Comparison of ENCODE assay signal across 14 cellular contexts in genomic region chrX:24839331-24839730, GRCh38.
DNase-seq lines count a peak whose midpoint lies in the region; ATAC-seq, FAIRE-seq and TF ChIP-seq lines count a peak whose summit lies in the region.
"Had no signal": no experiment of that assay in that cellular context is flagged by ENCODE, and none has a peak within 500 bp of the region (broad histone marks: within the 10 kb centered on the region; RNA-seq: fewer than 3 reads in every experiment).

No MANE protein-coding gene starts in this region.

- H3F3A ChIP-seq in smooth muscle cell (ENCODE audit: low read depth) = no peaks in the 10 kb centered on the region

- H3K9ac ChIP-seq in smooth muscle cell (ENCODE audit: low read depth) (no peak overlapping the region), kidney (ENCODE audit: low read length in 2 of 2) (no peak overlapping the region)
- H3K9ac ChIP-seq: BLaER1 had no signal

- H3K27me3 ChIP-seq in bronchial epithelial cell (ENCODE audit: control insufficient read depth, insufficient read depth, low read length) (no peaks in the 10 kb centered on the region), foreskin keratinocyte (no peaks in the 10 kb centered on the region), ovary (no peaks in the 10 kb centered on the region), aorta (ENCODE audit: control insufficient read depth in 1 of 2, insufficient read depth in 2 of 2, low read length in 1 of 2) (no peaks in the 10 kb centered on the region), smooth muscle cell (ENCODE audit: low read depth) (no peaks in the 10 kb centered on the region)

- FAIRE-seq in A549 (lab: Jason Lieb, UNC) (peak; percentile 81), bronchial epithelial cell (lab: Jason Lieb, UNC) (no peak), kidney (lab: Jason Lieb, UNC) (no peak)
- FAIRE-seq: H1 had no signal

- peaks cover 11% of the 10 kb centered on the region for H4K20me1 ChIP-seq in smooth muscle cell (ENCODE audit: low read depth)

- POLR2A ChIA-PET in A549 (lab: Yijun Ruan, JAX) = interaction anchor here (1.1 kb wide), 1 partner anchor 182 kb away, joined by 6 read pairs; no protein-coding TSS in a partner anchor

- H3K27ac ChIP-seq in A549 = peak overlapping the region; percentile 54 to 61; a peak in 5 of 6 replicates
- H3K27ac ChIP-seq in foreskin keratinocyte = no peak overlapping the region
- no peak overlapping the region for H3K27ac ChIP-seq in ovary
- no peak overlapping the region for H3K27ac ChIP-seq in aorta (ENCODE audit: low read depth in 1 of 2, low read length in 2 of 2)
- H3K27ac ChIP-seq in substantia nigra (ENCODE audit: low read depth, low read length, poor library complexity, severe bottlenecking) = no peak overlapping the region
- H3K27ac ChIP-seq in smooth muscle cell (ENCODE audit: low read depth) = no peak overlapping the region
- H3K27ac ChIP-seq in kidney (ENCODE audit: low read depth in 2 of 2, low read length in 2 of 2) = no peak overlapping the region
- H3K27ac ChIP-seq: 22Rv1, BLaER1 had no signal

- H3K4me2 ChIP-seq in A549 (peak overlapping the region; percentile 24; the same call in 1 of the 3 replicates), smooth muscle cell (no peak overlapping the region)
- H3K4me2 ChIP-seq: BLaER1 had no signal

- H3K36me3 ChIP-seq in bronchial epithelial cell (ENCODE audit: control insufficient read depth, insufficient read depth, low read length) (no peaks in the 10 kb centered on the region), ovary (no peaks in the 10 kb centered on the region), aorta (ENCODE audit: control insufficient read depth in 1 of 2, insufficient read depth in 2 of 2, low read length in 1 of 2) (no peaks in the 10 kb centered on the region), smooth muscle cell (ENCODE audit: low read depth) (no peaks in the 10 kb centered on the region), kidney (ENCODE audit: control insufficient read depth in 1 of 2, insufficient read depth in 2 of 2, low read length in 2 of 2) (peaks cover 0 to 3% of the 10 kb centered on the region in 2 donors)

- H3K9me3 ChIP-seq in A549 (no peaks in the 10 kb centered on the region), ovary (no peaks in the 10 kb centered on the region), aorta (ENCODE audit: control insufficient read depth, low read length) (no peaks in the 10 kb centered on the region), smooth muscle cell (replicated peaks; ENCODE audit: low read depth) (no peaks in the 10 kb centered on the region), kidney (ENCODE audit: control insufficient read depth in 1 of 2, low read length in 2 of 2) (no peaks in the 10 kb centered on the region)
- H3K9me3 ChIP-seq: BLaER1, Caco-2, HAP-1 had no signal

- WGBS in A549 (ENCODE audit: missing lambda C conversion rate) = 73% methylated on average over 4 of the region's 4 CpGs
- 30 to 48% (median 38%) methylated on average over 4 of the region's 4 CpGs for WGBS in ovary, 3 donors
- WGBS in aorta, 2 donors = 59 to 75% methylated on average over 4 of the region's 4 CpGs
- 79% methylated on average over 4 of the region's 4 CpGs for WGBS in smooth muscle cell (ENCODE audit: low lambda C conversion rate)

- CTCF ChIA-PET in A549 (lab: Yijun Ruan, JAX) = interaction anchor here (0.6 to 3.4 kb wide), 29 partner anchors 8 to 310 kb away, joined by 3 to 42 read pairs (median 4); partner anchors contain the start of gene ARX

- no peak overlapping the region for H2AFZ ChIP-seq in smooth muscle cell (ENCODE audit: low read depth)

- DNase-seq in A549 (ENCODE audit: low read depth in 1 of 2, low spot score in 1 of 2) (no peak), bronchial epithelial cell (ENCODE audit: low read depth) (peak; percentile 36), foreskin keratinocyte (peak in 1 of 2 donors; percentile 35), ovary (peak in 4 of 5 donors; percentile 21 to 32 (median 28)), aorta (no peak), substantia nigra (lab: John Stamatoyannopoulos, UW) (no peak), smooth muscle cell (lab: John Stamatoyannopoulos, UW; ENCODE audit: unreplicated experiment) (no peak), kidney (no peak)
- DNase-seq: GF-D8 had no signal

- ATAC-seq in A549 (no peak), foreskin keratinocyte (peak; percentile 39), aorta (ENCODE audit: low FRiP score) (no peak)

- H3K4me3 ChIP-seq in A549 = no peak overlapping the region
- H3K4me3 ChIP-seq in bronchial epithelial cell (ENCODE audit: low read depth, low read length) = no peak overlapping the region
- no peak overlapping the region for H3K4me3 ChIP-seq in ovary
- H3K4me3 ChIP-seq in aorta (ENCODE audit: low read length in 2 of 2) = no peak overlapping the region
- no peak overlapping the region for H3K4me3 ChIP-seq in smooth muscle cell
- H3K4me3 ChIP-seq in kidney (ENCODE audit: low read length in 2 of 2) = no peak overlapping the region
- H3K4me3 ChIP-seq: BLaER1, HAP-1 had no signal

- intact Hi-C loops in ovary (cut with DNase I) (loop anchor here in 2 of 4 donors (10.0 kb wide), 1 partner anchor 305 kb away; no protein-coding TSS in a partner anchor), aorta (cut with DNase I) (loop anchor here (5.0 kb wide), 1 partner anchor 303 kb away; no protein-coding TSS in a partner anchor), kidney (cut with DNase I) (no loop called here)

- no peaks in the 10 kb centered on the region for H3K79me2 ChIP-seq in smooth muscle cell (ENCODE audit: low read depth)

- TF ChIP-seq CTCF in A549 (IDR thresholded peaks at IDR 0.05) (no peak), bronchial epithelial cell (IDR thresholded peaks at IDR 0.05; ENCODE audit: insufficient read depth, low read length, severe bottlenecking) (no peak), foreskin keratinocyte (conservative IDR thresholded peaks at IDR 0.05) (no peak), ovary (IDR thresholded peaks at IDR 0.05) (no peak), smooth muscle cell (IDR thresholded peaks at IDR 0.05; ENCODE audit: borderline replicate concordance, insufficient read depth, poor library complexity, severe bottlenecking) (no peak), kidney (IDR thresholded peaks at IDR 0.05; ENCODE audit: borderline replicate concordance, extremely low read depth, insufficient read depth) (no peak)

- TF ChIP-seq POLR2A in A549 (IDR thresholded peaks at IDR 0.05; ENCODE audit: low read length) = no peak
- TF ChIP-seq POLR2A in ovary (IDR thresholded peaks at IDR 0.05) = no peak

- peaks cover 16% of the 10 kb centered on the region; the same call in 2 of the 3 replicates for H3K4me1 ChIP-seq in A549
- H3K4me1 ChIP-seq in foreskin keratinocyte = no peaks in the 10 kb centered on the region
- H3K4me1 ChIP-seq in ovary (ENCODE audit: insufficient read depth) = no peaks in the 10 kb centered on the region
- no peaks in the 10 kb centered on the region for H3K4me1 ChIP-seq in aorta (ENCODE audit: control insufficient read depth in 1 of 2, insufficient read depth in 2 of 2, low read length in 2 of 2)
- no peaks in the 10 kb centered on the region for H3K4me1 ChIP-seq in smooth muscle cell (ENCODE audit: low read depth)
- H3K4me1 ChIP-seq in kidney (ENCODE audit: control insufficient read depth in 1 of 2, insufficient read depth in 1 of 2, low read depth in 1 of 2, low read length in 2 of 2) = no peaks in the 10 kb centered on the region
- H3K4me1 ChIP-seq: BLaER1, Caco-2 had no signal

- no peak for TF ChIP-seq EP300 in A549 (IDR thresholded peaks at IDR 0.05)
- TF ChIP-seq EP300 in ovary (IDR thresholded peaks at IDR 0.05) = no peak

- no peak for TF ChIP-seq RAD21 in A549 (conservative IDR thresholded peaks at IDR 0.05 in 1 of 2, IDR thresholded peaks at IDR 0.05 in 1 of 2)

TF ChIP-seq in A549, 52 proteins besides CTCF, POLR2A, EP300 and RAD21 (continues in another document):
- TF ChIP-seq BCL3 (IDR thresholded peaks at IDR 0.05) = no peak
- TF ChIP-seq ESRRA (IDR thresholded peaks at IDR 0.05; ENCODE audit: borderline replicate concordance, low read length) = no peak
- no peak for TF ChIP-seq HOXB13 (CRISPR knock-in tag; IDR thresholded peaks at IDR 0.05; ENCODE audit: low read depth)
- TF ChIP-seq MAFK (IDR thresholded peaks at IDR 0.05; ENCODE audit: partially characterized antibody) = no peak
- no peak for TF ChIP-seq CHD2 (IDR thresholded peaks at IDR 0.05; ENCODE audit: low read length, partially characterized antibody)
- TF ChIP-seq PHF8 (IDR thresholded peaks at IDR 0.05; ENCODE audit: borderline replicate concordance, low read depth) = no peak
- TF ChIP-seq ZC3H11A (IDR thresholded peaks at IDR 0.05) = no peak
- no peak for TF ChIP-seq KDM5A (IDR thresholded peaks at IDR 0.05)
- no peak for TF ChIP-seq ELK1 (IDR thresholded peaks at IDR 0.05; ENCODE audit: low read depth, low read length)

Comparison
In these comparisons a context has a peak if more than half of its experiments do, and no peak if none do; other contexts are left out.
1. DNase-seq: peak in bronchial epithelial cell (single experiment) and ovary (4 of 5); none in A549 (0 of 2), aorta (0 of 2), substantia nigra (0 of 49), smooth muscle cell (single experiment) and kidney (single experiment).
2. H3K27ac ChIP-seq: peak in A549 (2 of 2); none in foreskin keratinocyte (single experiment), ovary (0 of 2), aorta (0 of 2), substantia nigra (single experiment), smooth muscle cell (single experiment) and kidney (0 of 2).